Comparison of ENCODE assay signal across 34 cellular contexts in the genomic region with DNA sequence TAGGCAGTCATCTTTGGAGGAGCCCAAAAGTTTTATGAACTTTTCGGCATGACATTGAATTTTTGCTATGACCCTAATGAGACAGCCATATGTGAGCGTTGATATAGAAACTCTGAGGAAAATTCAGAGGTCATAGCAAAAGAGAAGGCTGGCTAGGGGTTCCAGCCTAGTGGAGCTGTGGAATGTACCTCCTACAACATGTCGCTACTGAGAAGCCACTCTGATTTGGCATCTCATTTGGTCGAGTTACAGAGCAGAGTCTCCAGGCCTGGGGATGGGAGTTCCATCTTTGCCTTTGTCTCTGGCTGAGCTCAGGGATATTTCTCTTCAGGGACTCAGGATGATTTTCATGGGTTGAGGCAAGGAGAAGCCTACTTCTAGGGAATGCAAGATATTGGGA. TPM values are rescaled to one million over a fixed set of nuclear protein-coding genes. Genes with fewer than 3 reads are reported as not detected.
"Had no signal": no experiment of that assay in that cellular context is flagged by ENCODE, and none has a peak within 500 bp of the region (broad histone marks: within the 10 kb centered on the region; RNA-seq: fewer than 3 reads in every experiment).

No MANE protein-coding gene starts in this region.

- H3K27ac ChIP-seq: adrenal gland, body of pancreas, epithelial cell of prostate, esophagus squamous epithelium, gastroesophageal sphincter had no signal

- DNase-seq: activated CD4-positive, alpha-beta memory T cell treated with anti-CD3 and anti-CD28 coated beads for 36 hours; activated CD4-positive, alpha-beta T cell treated with anti-CD3 and anti-CD28 coated beads for 36 hours; activated CD4-positive, alpha-beta T cell treated with anti-CD3 and anti-CD28 coated beads, Interleukin-2, amount 10 ng/mL, durations not matched to agents 24 days and 14 days; activated CD4-positive, CD25-positive, alpha-beta regulatory T cell; activated CD4-positive, CD25-positive, alpha-beta regulatory T cell treated with anti-CD3 and anti-CD28 coated beads, Interleukin-2, amount 50 U/mL, for 72 hours; activated CD8-positive, alpha-beta memory T cell treated with anti-CD3 and anti-CD28 coated beads, Interleukin-2, amount 10 ng/mL, durations not matched to agents 7 days and 5 days; activated CD8-positive, alpha-beta memory T cell treated with anti-CD3 and anti-CD28 coated beads, Interleukin-2, amount 50 U/mL, for 4 hours; activated CD8-positive, alpha-beta T cell treated with anti-CD3 and anti-CD28 coated beads, Interleukin-2, amount 10 ng/mL, durations not matched to agents 7 days and 5 days; activated effector memory CD4-positive, alpha-beta T cell treated with anti-CD3 and anti-CD28 coated beads, Interleukin-2, amount 50 U/mL, for 16 hours; activated naive CD4-positive, alpha-beta T cell treated with anti-CD3 and anti-CD28 coated beads for 36 hours; activated naive CD8-positive, alpha-beta T cell treated with anti-CD3 and anti-CD28 coated beads for 36 hours; activated naive CD8-positive, alpha-beta T cell treated with anti-CD3 and anti-CD28 coated beads, Interleukin-2, amount 50 U/mL, for 24 hours; activated T-cell treated with anti-CD3 and anti-CD28 coated beads, Interleukin-2, amount 50 U/mL, for 1 hour; activated T-cell treated with anti-CD3 and anti-CD28 coated beads, Interleukin-2, amount 50 U/mL, for 48 hours; adrenal gland; amygdala; aorta; body of pancreas; caudate nucleus; cortex of kidney; dermis blood vessel endothelial cell; effector CD4-positive, alpha-beta T cell; effector memory CD8-positive, alpha-beta T cell; esophagus squamous epithelium; foreskin melanocyte; head of caudate nucleus; T-helper 2 cell had no signal

- H3K27me3 ChIP-seq: adrenal gland, body of pancreas, esophagus squamous epithelium, gastroesophageal sphincter had no signal

- H3K4me3 ChIP-seq: adrenal gland, body of pancreas, esophagus squamous epithelium, gastroesophageal sphincter had no signal

- ATAC-seq: activated CD4-positive, alpha-beta T cell treated with anti-CD3 and anti-CD28 coated beads for 36 hours; activated CD8-positive, alpha-beta memory T cell treated with anti-CD3 and anti-CD28 coated beads, Interleukin-2, amount 10 ng/mL, durations not matched to agents 7 days and 5 days; activated CD8-positive, alpha-beta T cell treated with anti-CD3 and anti-CD28 coated beads, Interleukin-2, amount 10 ng/mL, durations not matched to agents 7 days and 5 days; activated naive CD8-positive, alpha-beta T cell treated with anti-CD3 and anti-CD28 coated beads, Interleukin-2, amount 50 U/mL, for 24 hours; body of pancreas; effector memory CD8-positive, alpha-beta T cell; gastroesophageal sphincter had no signal

- H3K4me1 ChIP-seq: adrenal gland, esophagus squamous epithelium, gastroesophageal sphincter had no signal

- H3K36me3 Mint-ChIP-seq: activated CD4-positive, alpha-beta memory T cell treated with anti-CD3 and anti-CD28 coated beads for 36 hours; activated CD8-positive, alpha-beta memory T cell treated with anti-CD3 and anti-CD28 coated beads, Interleukin-2, amount 10 ng/mL, durations not matched to agents 7 days and 5 days; activated naive CD4-positive, alpha-beta T cell treated with anti-CD3 and anti-CD28 coated beads, Interleukin-2, amount 50 U/mL, for 24 hours; activated naive CD8-positive, alpha-beta T cell treated with anti-CD3 and anti-CD28 coated beads for 36 hours had no signal

- H3K9me3 ChIP-seq: adrenal gland, body of pancreas, esophagus squamous epithelium, gastroesophageal sphincter had no signal

- H3K4me3 Mint-ChIP-seq: activated CD4-positive, alpha-beta memory T cell treated with anti-CD3 and anti-CD28 coated beads for 36 hours; activated CD4-positive, alpha-beta T cell treated with anti-CD3 and anti-CD28 coated beads for 36 hours; activated CD4-positive, alpha-beta T cell treated with anti-CD3 and anti-CD28 coated beads, Interleukin-2, amount 10 ng/mL, durations not matched to agents 24 days and 14 days; activated CD8-positive, alpha-beta memory T cell treated with anti-CD3 and anti-CD28 coated beads, Interleukin-2, amount 10 ng/mL, durations not matched to agents 7 days and 5 days; activated CD8-positive, alpha-beta T cell treated with anti-CD3 and anti-CD28 coated beads, Interleukin-2, amount 10 ng/mL, durations not matched to agents 7 days and 5 days; activated naive CD4-positive, alpha-beta T cell treated with anti-CD3 and anti-CD28 coated beads for 36 hours; activated naive CD4-positive, alpha-beta T cell treated with anti-CD3 and anti-CD28 coated beads, Interleukin-2, amount 50 U/mL, for 24 hours; activated naive CD8-positive, alpha-beta T cell treated with anti-CD3 and anti-CD28 coated beads for 36 hours; activated naive CD8-positive, alpha-beta T cell treated with anti-CD3 and anti-CD28 coated beads, Interleukin-2, amount 50 U/mL, for 24 hours; activated T-helper 1 cell treated with anti-CD3 and anti-CD28 coated beads, Interleukin-12 subunit alpha, Interleukin-12 subunit beta, Interleukin-2, Interleukin-4 antibody, amounts not matched to agents 30 ng/mL and 10 ng/mL and 1 ng/mL, durations not matched to agents 14 hours and 24 hours and 36 hours; effector memory CD8-positive, alpha-beta T cell had no signal

- H3K9me3 Mint-ChIP-seq: activated CD4-positive, alpha-beta T cell treated with anti-CD3 and anti-CD28 coated beads, Interleukin-2, amount 10 ng/mL, durations not matched to agents 24 days and 14 days; activated naive CD4-positive, alpha-beta T cell treated with anti-CD3 and anti-CD28 coated beads for 36 hours; activated naive CD8-positive, alpha-beta T cell treated with anti-CD3 and anti-CD28 coated beads for 36 hours had no signal

- H3K27ac Mint-ChIP-seq: activated CD4-positive, alpha-beta memory T cell treated with anti-CD3 and anti-CD28 coated beads for 36 hours; activated CD4-positive, alpha-beta T cell treated with anti-CD3 and anti-CD28 coated beads for 36 hours; activated CD4-positive, alpha-beta T cell treated with anti-CD3 and anti-CD28 coated beads, Interleukin-2, amount 10 ng/mL, durations not matched to agents 24 days and 14 days; activated CD8-positive, alpha-beta memory T cell treated with anti-CD3 and anti-CD28 coated beads, Interleukin-2, amount 10 ng/mL, durations not matched to agents 7 days and 5 days; activated CD8-positive, alpha-beta T cell treated with anti-CD3 and anti-CD28 coated beads, Interleukin-2, amount 10 ng/mL, durations not matched to agents 7 days and 5 days; activated naive CD4-positive, alpha-beta T cell treated with anti-CD3 and anti-CD28 coated beads for 36 hours; activated naive CD4-positive, alpha-beta T cell treated with anti-CD3 and anti-CD28 coated beads, Interleukin-2, amount 50 U/mL, for 24 hours; activated naive CD8-positive, alpha-beta T cell treated with anti-CD3 and anti-CD28 coated beads for 36 hours; activated naive CD8-positive, alpha-beta T cell treated with anti-CD3 and anti-CD28 coated beads, Interleukin-2, amount 50 U/mL, for 24 hours; activated T-helper 1 cell treated with anti-CD3 and anti-CD28 coated beads, Interleukin-12 subunit alpha, Interleukin-12 subunit beta, Interleukin-2, Interleukin-4 antibody, amounts not matched to agents 30 ng/mL and 10 ng/mL and 1 ng/mL, durations not matched to agents 14 hours and 24 hours and 36 hours; activated T-helper 2 cell treated with anti-CD3 and anti-CD28 coated beads, Interferon-gamma antibody, Interleukin-2, Interleukin-4, amounts not matched to agents 10 μg/mL and 5 μg/mL and 100 μg/mL, durations not matched to agents 14 hours and 24 hours and 36 hours; effector memory CD8-positive, alpha-beta T cell had no signal

- H3K36me3 ChIP-seq: adrenal gland, esophagus squamous epithelium, gastroesophageal sphincter had no signal

- H3K4me1 Mint-ChIP-seq: activated CD4-positive, alpha-beta T cell treated with anti-CD3 and anti-CD28 coated beads for 36 hours; activated CD4-positive, alpha-beta T cell treated with anti-CD3 and anti-CD28 coated beads, Interleukin-2, amount 10 ng/mL, durations not matched to agents 24 days and 14 days; activated CD8-positive, alpha-beta memory T cell treated with anti-CD3 and anti-CD28 coated beads, Interleukin-2, amount 10 ng/mL, durations not matched to agents 7 days and 5 days; activated naive CD4-positive, alpha-beta T cell treated with anti-CD3 and anti-CD28 coated beads, Interleukin-2, amount 50 U/mL, for 24 hours; activated naive CD8-positive, alpha-beta T cell treated with anti-CD3 and anti-CD28 coated beads for 36 hours; activated naive CD8-positive, alpha-beta T cell treated with anti-CD3 and anti-CD28 coated beads, Interleukin-2, amount 50 U/mL, for 24 hours had no signal

- H3K27me3 Mint-ChIP-seq: activated CD4-positive, alpha-beta memory T cell treated with anti-CD3 and anti-CD28 coated beads for 36 hours; activated CD4-positive, alpha-beta T cell treated with anti-CD3 and anti-CD28 coated beads for 36 hours; activated CD4-positive, alpha-beta T cell treated with anti-CD3 and anti-CD28 coated beads, Interleukin-2, amount 10 ng/mL, durations not matched to agents 24 days and 14 days; activated CD8-positive, alpha-beta memory T cell treated with anti-CD3 and anti-CD28 coated beads, Interleukin-2, amount 10 ng/mL, durations not matched to agents 7 days and 5 days; activated naive CD4-positive, alpha-beta T cell treated with anti-CD3 and anti-CD28 coated beads, Interleukin-2, amount 50 U/mL, for 24 hours; activated naive CD8-positive, alpha-beta T cell treated with anti-CD3 and anti-CD28 coated beads for 36 hours; activated naive CD8-positive, alpha-beta T cell treated with anti-CD3 and anti-CD28 coated beads, Interleukin-2, amount 50 U/mL, for 24 hours; effector memory CD8-positive, alpha-beta T cell had no signal

RNA-seq across cellular contexts. Expression of a gene that starts 43.6 kb away (rescaled TPM):
- total RNA-seq: activated CD4-positive, alpha-beta memory T cell treated with anti-CD3 and anti-CD28 coated beads for 36 hours; activated CD4-positive, alpha-beta T cell treated with anti-CD3 and anti-CD28 coated beads for 36 hours; activated CD4-positive, alpha-beta T cell treated with anti-CD3 and anti-CD28 coated beads, Interleukin-2, amount 10 ng/mL, durations not matched to agents 24 days and 14 days; activated CD8-positive, alpha-beta memory T cell treated with anti-CD3 and anti-CD28 coated beads for 36 hours; activated CD8-positive, alpha-beta memory T cell treated with anti-CD3 and anti-CD28 coated beads, Interleukin-2, amount 10 ng/mL, durations not matched to agents 7 days and 5 days; activated CD8-positive, alpha-beta T cell treated with anti-CD3 and anti-CD28 coated beads, Interleukin-2, amount 10 ng/mL, durations not matched to agents 7 days and 5 days; activated naive CD4-positive, alpha-beta T cell treated with anti-CD3 and anti-CD28 coated beads for 36 hours; activated naive CD8-positive, alpha-beta T cell treated with anti-CD3 and anti-CD28 coated beads for 36 hours; activated T-helper 1 cell treated with anti-CD3 and anti-CD28 coated beads, Interleukin-12 subunit alpha, Interleukin-12 subunit beta, Interleukin-2, Interleukin-4 antibody, amounts not matched to agents 30 ng/mL and 10 ng/mL and 1 ng/mL, durations not matched to agents 14 hours and 24 hours and 36 hours; activated T-helper 2 cell treated with anti-CD3 and anti-CD28 coated beads, Interferon-gamma antibody, Interleukin-2, Interleukin-4, amounts not matched to agents 10 μg/mL and 5 μg/mL and 100 μg/mL, durations not matched to agents 14 hours and 24 hours and 36 hours; T-helper 1 cell treated with Interleukin-12 subunit alpha and Interleukin-12 subunit beta and Interleukin-4 antibody, amounts not matched to agents 30 ng/mL and 1 ng/mL, for 36 hours had no signal
